8 cellular contexts compared by ENCODE assay signal in genomic region chr1:156767101-156767878, GRCh38. TPM values are rescaled to one million over a fixed set of nuclear protein-coding genes. Genes with fewer than 3 reads are reported as not detected.
DNase-seq lines count a peak whose midpoint lies in the region; TF ChIP-seq lines count a peak whose summit lies in the region.

PRCC (plus strand) TSS chr1:156767535; CDS start chr1:156767772, 237 bp downstream.

- no peaks in the 10 kb centered on the region for H3K27me3 ChIP-seq in testis

- peak within 1 kb of the TSS; percentile 86 for H3K27ac ChIP-seq in SK-N-MC
- peak within 1 kb of the TSS; percentile 89 to 95 for H3K27ac ChIP-seq in testis

- TF ChIP-seq CTCF in HFFc6 (IDR thresholded peaks at IDR 0.05) = no peak
- TF ChIP-seq CTCF in NB4 (IDR thresholded peaks at IDR 0.05; ENCODE audit: low read depth, low read length) = no peak
- no peak for TF ChIP-seq CTCF in testis (IDR thresholded peaks at IDR 0.05)

- H3K4me3 ChIP-seq in NB4 (ENCODE audit: low read depth, low read length) = peak within 1 kb of the TSS; percentile 84
- H3K4me3 ChIP-seq in SK-N-MC = peak within 1 kb of the TSS; percentile 84
- H3K4me3 ChIP-seq in testis = peak within 1 kb of the TSS; percentile 87 to 92

- H3K4me1 Mint-ChIP-seq in HFFc6 (ENCODE audit: low read depth) = peaks cover 47% of the 10 kb centered on the region

- TF ChIP-seq POLR2A in NB4 (IDR thresholded peaks at IDR 0.05; ENCODE audit: extremely low read depth, insufficient read length) = peak; percentile 64
- no peak for TF ChIP-seq POLR2A in testis (IDR thresholded peaks at IDR 0.05)

- H3K9me3 Mint-ChIP-seq in HFFc6 = no peaks in the 10 kb centered on the region

- peak within 1 kb of the TSS; percentile 98 for H3K9ac ChIP-seq in SK-N-MC (ENCODE audit: insufficient read length)

- H3K36me3 ChIP-seq in SK-N-MC (ENCODE audit: insufficient read depth, low read length) (peaks cover 21% of the 10 kb centered on the region), testis (ENCODE audit: low read depth, missing control alignments) (no peaks in the 10 kb centered on the region)

- peaks cover 42% of the 10 kb centered on the region for H3K4me1 ChIP-seq in testis

- H3K4me3 Mint-ChIP-seq in HFFc6 = no peak within 1 kb of the TSS

- peaks cover 21% of the 10 kb centered on the region for H3K36me3 Mint-ChIP-seq in HFFc6 (ENCODE audit: low read depth)

- H3K27ac Mint-ChIP-seq in HFFc6 = no peak within 1 kb of the TSS

- peak; percentile 100 for DNase-seq in GM04504 (ENCODE audit: low read depth)
- peak; percentile 100 for DNase-seq in HFFc6
- DNase-seq in NB4 (ENCODE audit: low read depth) = peak; percentile 100
- peak; percentile 100 for DNase-seq in SK-N-MC (ENCODE audit: low read depth, low spot score)
- peak; percentile 96 for DNase-seq in activated naive CD4-positive, alpha-beta T cell treated with anti-CD3 and anti-CD28 coated beads, Interleukin-2, amount 50 U/mL, for 16 hours
- DNase-seq in glomerular endothelial cell (ENCODE audit: extremely low read depth, low read depth, low spot score) = peak; percentile 99
- peak; percentile 100 for DNase-seq in occipital lobe (lab: John Stamatoyannopoulos, UW)
- DNase-seq in testis = peak; percentile 99

- intact Hi-C loops in testis (cut with DNase I; ENCODE audit: low total_unique reads) = no loop called here

- 0% methylated on average over 28 to 45 of the region's 50 CpGs for WGBS in testis, 2 donors

- H3K9me3 ChIP-seq in SK-N-MC (ENCODE audit: low read depth, low read length) (no peaks in the 10 kb centered on the region), testis (no peaks in the 10 kb centered on the region)

- H3K27me3 Mint-ChIP-seq in HFFc6 (ENCODE audit: insufficient read depth) = 0 out of 2 replicates have a peak, but pooled peaks cover 2% of the 10 kb centered on the region

RNA-seq across cellular contexts. Expression of gene PRCC, which starts in this region (rescaled TPM):
- 10 to 100 TPM; 67.0 to 79.3 (median 71.5) TPM for total RNA-seq in HFFc6 (2021; fragmentation: NEBNext Ultra II Directional; extraction: Animal tissue kit (Norgen Biotek cat#: 25700))
- total RNA-seq in glomerular endothelial cell = 51.5 and 55.0 TPM in 2 replicates
- total RNA-seq in occipital lobe = 16.2 TPM
- 10 to 100 TPM; 53.3 to 62.0 TPM for total RNA-seq in testis
- 68.3 TPM for polyA plus RNA-seq in testis (ENCODE audit: insufficient read depth, low read depth, low replicate concordance)

Comparison
In these comparisons a context has a peak if more than half of its experiments do, and no peak if none do; other contexts are left out.
1. Peak in every context shown above with its lines: DNase-seq, H3K4me3 ChIP-seq and H3K27ac ChIP-seq.